Comparison of ENCODE assay signal across 1 cellular context in genomic region chr6:131063028-131063763, GRCh38.
TF ChIP-seq lines count a peak whose summit lies in the region.

EPB41L2 (minus strand) TSS chr6:131063245; CDS start chr6:130956485, 106,760 bp downstream.

TF ChIP-seq in GM12878, 131 proteins besides CTCF, POLR2A, EP300 and RAD21:
- TF ChIP-seq BACH1 (IDR thresholded peaks at IDR 0.05; ENCODE audit: borderline replicate concordance) (0 out of 2 replicates have a peak, but pooled peaks have one; percentile 35), MTA2 (IDR thresholded peaks at IDR 0.05; ENCODE audit: low read depth) (no peak), PAX5 (IDR thresholded peaks at IDR 0.05; ENCODE audit: borderline replicate concordance, low read depth, low read length) (peak; percentile 40; the same call in 1 of the 2 replicates), CBX5 (IDR thresholded peaks at IDR 0.05; ENCODE audit: low read depth) (no peak), IKZF1 (conservative IDR thresholded peaks at IDR 0.05) (peak; percentile 81), MEF2B (IDR thresholded peaks at IDR 0.05; ENCODE audit: partially characterized antibody, poor library complexity, severe bottlenecking) (peak; percentile 53), BCL3 (IDR thresholded peaks at IDR 0.05; ENCODE audit: borderline replicate concordance, insufficient read depth, low read depth, low read length, poor library complexity, severe bottlenecking) (peak; percentile 10), NBN (IDR thresholded peaks at IDR 0.05) (0 out of 2 replicates have a peak, but pooled peaks have one; percentile 48), RCOR1 (conservative IDR thresholded peaks at IDR 0.05; ENCODE audit: low read depth, low read length) (no peak), NKRF (conservative IDR thresholded peaks at IDR 0.05) (peak; percentile 84), CBFB (IDR thresholded peaks at IDR 0.05; ENCODE audit: low read depth) (no peak), MYC (IDR thresholded peaks at IDR 0.05; ENCODE audit: insufficient read depth, insufficient read length, insufficient replicate concordance, low read length, severe bottlenecking) (no peak), TARDBP (IDR thresholded peaks at IDR 0.05; ENCODE audit: borderline replicate concordance) (no peak), TAF1 (IDR thresholded peaks at IDR 0.05; ENCODE audit: borderline replicate concordance, low read depth, low read length) (peak; percentile 82), CUX1 (IDR thresholded peaks at IDR 0.05; ENCODE audit: insufficient replicate concordance, low read depth, low read length) (peak; percentile 43), MXI1 (IDR thresholded peaks at IDR 0.05; ENCODE audit: low read depth, low read length) (peak; percentile 67; the same call in 1 of the 2 replicates), STAT1 (conservative IDR thresholded peaks at IDR 0.05) (no peak), JUNB (IDR thresholded peaks at IDR 0.05) (0 out of 2 replicates have a peak, but pooled peaks have one; percentile 3), NR2F1 (conservative IDR thresholded peaks at IDR 0.05) (peak; percentile 34; the same call in 1 of the 2 replicates), SIN3A (IDR thresholded peaks at IDR 0.05; ENCODE audit: low read depth, low read length) (peak; percentile 51; the same call in 1 of the 2 replicates), TCF12 (IDR thresholded peaks at IDR 0.05; ENCODE audit: low read depth, low read length) (peak; percentile 12; the same call in 1 of the 2 replicates), HSF1 (IDR thresholded peaks at IDR 0.05; ENCODE audit: low read depth, low read length) (no peak), EGR1 (IDR thresholded peaks at IDR 0.05; ENCODE audit: borderline replicate concordance in 1 of 2, low read depth in 2 of 2, low read length in 2 of 2) (peak in 1 of 2 experiments; percentile 87; a peak in 2 of 3 replicates), RB1 (IDR thresholded peaks at IDR 0.05; ENCODE audit: borderline replicate concordance) (peak; percentile 63; the same call in 1 of the 2 replicates), ZBTB33 (IDR thresholded peaks at IDR 0.05) (no peak), E2F4 (IDR thresholded peaks at IDR 0.05; ENCODE audit: low read depth, low read length) (peak; percentile 51; the same call in 1 of the 2 replicates), BCL11A (IDR thresholded peaks at IDR 0.05; ENCODE audit: low read depth, low read length) (0 out of 2 replicates have a peak, but pooled peaks have one; percentile 4), POLR2AphosphoS5 (IDR thresholded peaks at IDR 0.05; ENCODE audit: low read length) (peak; percentile 78), RELB (IDR thresholded peaks at IDR 0.05; ENCODE audit: low read depth) (peak; percentile 86; the same call in 1 of the 2 replicates), HCFC1 (IDR thresholded peaks at IDR 0.05; ENCODE audit: low read length) (no peak), WRNIP1 (IDR thresholded peaks at IDR 0.05; ENCODE audit: borderline replicate concordance, low read depth, low read length) (no peak), BMI1 (IDR thresholded peaks at IDR 0.05; ENCODE audit: borderline replicate concordance) (no peak), BHLHE40 (IDR thresholded peaks at IDR 0.05; ENCODE audit: borderline replicate concordance in 1 of 2, low read depth in 2 of 2, low read length in 1 of 2) (peak in 1 of 2 experiments; percentile 16; a peak in 1 of 4 replicates), TCF3 (IDR thresholded peaks at IDR 0.05; ENCODE audit: borderline replicate concordance, insufficient read depth, low read depth, low read length) (peak; percentile 53; the same call in 1 of the 2 replicates), SP1 (IDR thresholded peaks at IDR 0.05; ENCODE audit: low read depth, low read length) (peak; percentile 48), SRF (IDR thresholded peaks at IDR 0.05; ENCODE audit: low read depth in 2 of 2, low read length in 2 of 2) (0 out of 4 replicates have a peak, but pooled peaks of 1 of the 2 experiments have one; percentile 27), CREB1 (IDR thresholded peaks at IDR 0.05; ENCODE audit: low read depth) (peak; percentile 11; the same call in 1 of the 2 replicates), IKZF2 (IDR thresholded peaks at IDR 0.05) (peak in 1 of 2 experiments; percentile 7; a peak in 1 of 4 replicates), YBX1 (IDR thresholded peaks at IDR 0.05) (no peak), RELA (IDR thresholded peaks at IDR 0.05; ENCODE audit: borderline replicate concordance, partially characterized antibody) (peak; percentile 84), SKIL (IDR thresholded peaks at IDR 0.05; ENCODE audit: low read depth, poor library complexity, severe bottlenecking) (peak; percentile 19)
